In the genomic region with DNA sequence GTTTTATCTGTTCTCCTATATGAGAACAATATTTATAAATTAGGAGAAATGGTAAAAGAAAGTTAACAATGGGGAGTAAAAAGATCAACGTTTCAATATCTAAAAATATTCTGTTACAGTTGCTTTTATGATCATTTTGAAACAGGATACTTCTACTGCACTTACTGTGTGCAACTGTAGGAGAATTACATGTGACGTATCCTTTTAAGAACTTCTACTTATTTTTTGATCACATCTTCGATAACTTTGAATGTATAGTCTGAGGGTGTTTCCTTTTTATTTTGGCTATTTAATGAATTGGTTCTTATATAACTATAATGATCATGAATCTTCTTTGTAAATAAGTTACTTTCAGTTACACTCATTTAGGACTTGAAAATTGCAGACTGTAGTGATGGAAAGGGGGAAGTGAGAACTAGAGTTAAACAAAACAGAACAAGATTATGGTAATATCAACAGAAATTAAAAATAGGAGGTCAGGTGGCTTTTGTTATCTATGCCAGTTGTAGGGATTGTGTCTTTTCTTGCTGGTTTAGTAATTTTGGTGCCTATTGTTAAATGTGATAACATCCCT, we compare ENCODE assay signal across 13 cellular contexts.
A peak's percentile ranks its signal among the peaks of the same experiment; 100 is the strongest.
DNase-seq lines count a peak whose midpoint lies in the region; ATAC-seq and TF ChIP-seq lines count a peak whose summit lies in the region.
"Had no signal": no experiment of that assay in that cellular context is flagged by ENCODE, and none has a peak within 500 bp of the region (broad histone marks: within the 10 kb centered on the region; RNA-seq: fewer than 3 reads in every experiment).

No MANE protein-coding gene starts in this region.

- no peak overlapping the region for H2BK120ac ChIP-seq in trophoblast cell (ENCODE audit: insufficient read depth, low read length, poor library complexity)

- H4K12ac ChIP-seq in trophoblast cell (ENCODE audit: low read depth, low read length), result no peak overlapping the region

- no peak overlapping the region for H3K4ac ChIP-seq in trophoblast cell (ENCODE audit: low read depth, low read length)

- no peak overlapping the region for H3K4me3 ChIP-seq in GM12864 (ENCODE audit: low read depth, low read length)
- H3K4me3 ChIP-seq in aorta (ENCODE audit: low read length in 2 of 2), result no peak overlapping the region
- H3K4me3 ChIP-seq in trophoblast cell (ENCODE audit: low read depth, low read length), result no peak overlapping the region
- H3K4me3 ChIP-seq: cardiac muscle cell, gastrocnemius medialis had no signal

- H3K9ac ChIP-seq in trophoblast cell (ENCODE audit: low read length), result no peak overlapping the region

- H2BK5ac ChIP-seq in trophoblast cell (ENCODE audit: low read depth, low read length, poor library complexity), result no peak overlapping the region

- no peak for TF ChIP-seq CTCF in GM12864 (IDR thresholded peaks at IDR 0.05; ENCODE audit: low read depth, low read length, missing control alignments)

- no peak overlapping the region for H3K18ac ChIP-seq in trophoblast cell (ENCODE audit: low read length)

- H3K23ac ChIP-seq in trophoblast cell (ENCODE audit: low read length), result no peak overlapping the region

- H3K4me1 ChIP-seq in aorta (ENCODE audit: control insufficient read depth in 1 of 2, insufficient read depth in 2 of 2, low read length in 2 of 2) (no peaks in the 10 kb centered on the region), trophoblast cell (ENCODE audit: control insufficient read depth in 1 of 2, insufficient read depth in 2 of 2, low read length in 2 of 2) (no peaks in the 10 kb centered on the region)
- H3K4me1 ChIP-seq: gastrocnemius medialis had no signal

- no peak overlapping the region for H3K14ac ChIP-seq in trophoblast cell (ENCODE audit: low read length)

- H3K27ac ChIP-seq in aorta (ENCODE audit: low read depth in 1 of 2, low read length in 2 of 2) (no peak overlapping the region), trophoblast cell (ENCODE audit: low read depth, low read length) (no peak overlapping the region)
- H3K27ac ChIP-seq: cardiac muscle cell, gastrocnemius medialis had no signal

- no peak overlapping the region for H3K4me2 ChIP-seq in trophoblast cell (ENCODE audit: low read length)

- ATAC-seq in GM19463 (IDR thresholded peaks at IDR 0.05; ENCODE audit: unreplicated experiment), result peak; percentile 84
- peak; percentile 89 for ATAC-seq in HG02981 (IDR thresholded peaks at IDR 0.05; ENCODE audit: unreplicated experiment)
- no peak for ATAC-seq in aorta (ENCODE audit: low FRiP score)
- ATAC-seq: gastrocnemius medialis had no signal

- H3K9me3 ChIP-seq in aorta (ENCODE audit: control insufficient read depth, low read length) (no peaks in the 10 kb centered on the region), trophoblast cell (ENCODE audit: insufficient read depth, low read depth, low read length) (no peaks in the 10 kb centered on the region)
- H3K9me3 ChIP-seq: gastrocnemius medialis had no signal

- no peaks in the 10 kb centered on the region for H3K27me3 ChIP-seq in aorta (ENCODE audit: control insufficient read depth in 1 of 2, insufficient read depth in 2 of 2, low read length in 1 of 2)
- H3K27me3 ChIP-seq in trophoblast cell (ENCODE audit: insufficient read depth, low read length), result no peaks in the 10 kb centered on the region
- H3K27me3 ChIP-seq: cardiac muscle cell, gastrocnemius medialis had no signal

- no peak overlapping the region for H4K8ac ChIP-seq in trophoblast cell (ENCODE audit: low read depth, low read length)

- DNase-seq in GM12864 (ENCODE audit: low read depth) (peak; percentile 73), NOMO-1 (lab: John Stamatoyannopoulos, UW; ENCODE audit: unreplicated experiment in 2 of 2) (peak; percentile 12 to 58), aorta (no peak), Ammon's horn (ENCODE audit: low spot score) (no peak), trophoblast cell (no peak), DMS79 treated with DMSO at 0.1 percent for 48 hours (lab: John Stamatoyannopoulos, UW) (no peak)
- DNase-seq: AML-193; gastrocnemius medialis; Right ventricle myocardium superior; stimulated activated naive CD4-positive, alpha-beta T cell treated with Interleukin-2 at 50 U/mL for 16 hours had no signal

- H2AK5ac ChIP-seq in trophoblast cell (ENCODE audit: low read length), result no peak overlapping the region

- H3K79me2 ChIP-seq in trophoblast cell (ENCODE audit: control insufficient read depth, insufficient read depth, low read length, poor library complexity), result no peaks in the 10 kb centered on the region

- H2BK12ac ChIP-seq in trophoblast cell (ENCODE audit: low read length), result no peak overlapping the region

- 76 to 77% methylated on average over 3 of the region's 3 CpGs for WGBS in aorta, 2 donors
- WGBS in trophoblast cell (ENCODE audit: extremely low coverage, insufficient coverage, insufficient read length), result no CpG with 5 or more reads among the region's 3 CpGs

- intact Hi-C loops in aorta (cut with DNase I), result no loop called here

- H3K36me3 ChIP-seq in aorta (ENCODE audit: control insufficient read depth in 1 of 2, insufficient read depth in 2 of 2, low read length in 1 of 2), result no peaks in the 10 kb centered on the region
- no peaks in the 10 kb centered on the region for H3K36me3 ChIP-seq in trophoblast cell (ENCODE audit: control insufficient read depth in 1 of 2, insufficient read depth in 2 of 2, low read length in 2 of 2)
- H3K36me3 ChIP-seq: cardiac muscle cell, gastrocnemius medialis had no signal

- no peak overlapping the region for H4K91ac ChIP-seq in trophoblast cell (ENCODE audit: low read depth, low read length)

- no peaks in the 10 kb centered on the region for H3K79me1 ChIP-seq in trophoblast cell (ENCODE audit: low read length)

- H2AFZ ChIP-seq in trophoblast cell (ENCODE audit: insufficient read depth, low read length, poor library complexity), result no peak overlapping the region

Comparison
In these comparisons a context has a peak if more than half of its experiments do, and no peak if none do; other contexts are left out.
1. DNase-seq: peak in GM12864 (single experiment) and NOMO-1 (2 of 2); none in aorta (0 of 2), Ammon's horn (single experiment), trophoblast cell (0 of 2) and DMS79 treated with DMSO at 0.1 percent for 48 hours (single experiment).